In genomic region chr17:51764387-51764971, GRCh38 we compare ENCODE assay signal across 8 cellular contexts.
DNase-seq lines count a peak whose midpoint lies in the region; ATAC-seq lines count a peak whose summit lies in the region.

No MANE protein-coding gene starts in this region.

- DNase-seq in AG20443 (ENCODE audit: low spot score) (peak; percentile 85), NCI-H2029 treated with DMSO at 0.1 percent for 48 hours (lab: John Stamatoyannopoulos, UW) (peak; percentile 77), T1000 (lab: John Stamatoyannopoulos, UW) (peak; percentile 19), T47D (ENCODE audit: low read depth in 1 of 2, low spot score in 1 of 2) (peak; percentile 82 to 86), islet precursor cell (peak; percentile 89)
- peak; percentile 35 for DNase-seq in stimulated activated CD4-positive, alpha-beta T cell treated with anti-CD3 and anti-CD28 coated beads, Interleukin-2, amount 100 ng/mL, for 24 hours

- peak; percentile 93 for ATAC-seq in GM18858 (IDR thresholded peaks at IDR 0.05; ENCODE audit: unreplicated experiment)
- peak; percentile 95 for ATAC-seq in HG02981 (IDR thresholded peaks at IDR 0.05; ENCODE audit: unreplicated experiment)

- in situ Hi-C loops in T47D (cut with HindIII; ENCODE audit: low pct_unique_long_range_greater_than_20kb, low sequenced_read_pairs): no loop called here

Comparison
In these comparisons a context has a peak if more than half of its experiments do, and no peak if none do; other contexts are left out.
1. Peak in every context shown above with its lines: DNase-seq and ATAC-seq.
2. DNase-seq: peak in every context shown above with its lines; median percentile 89 in islet precursor cell; 85 in AG20443; 84 in T47D; 77 in NCI-H2029 treated with DMSO at 0.1 percent for 48 hours; 35 in stimulated activated CD4-positive, alpha-beta T cell treated with anti-CD3 and anti-CD28 coated beads, Interleukin-2, amount 100 ng/mL, for 24 hours; 19 in T1000.